ENCODE assay signal across 25 cellular contexts in genomic region chr19:42872608-42873007, GRCh38. TPM values are rescaled to one million over a fixed set of nuclear protein-coding genes. Genes with fewer than 3 reads are reported as not detected.
"Had no signal": no experiment of that assay in that cellular context is flagged by ENCODE, and none has a peak within 500 bp of the region (broad histone marks: within the 10 kb centered on the region; RNA-seq: fewer than 3 reads in every experiment).

No MANE protein-coding gene starts in this region.

- H3K9me3 ChIP-seq: body of pancreas, heart right ventricle, left ventricle myocardium inferior, tibial nerve had no signal

- H3K4me3 Mint-ChIP-seq: activated CD4-positive, alpha-beta T cell treated with anti-CD3 and anti-CD28 coated beads for 36 hours; activated naive CD8-positive, alpha-beta T cell treated with anti-CD3 and anti-CD28 coated beads for 36 hours; central memory CD8-positive, alpha-beta T cell; stimulated activated naive CD8-positive, alpha-beta T cell treated with anti-CD3 and anti-CD28 coated beads, Interleukin-15, Interleukin-2, amounts not matched to agents 100 ng/mL and 50 ng/mL, for 24 hours; T-helper 2 cell treated with Interferon-gamma antibody and Interleukin-4, amounts not matched to agents 5 μg/mL and 100 μg/mL, for 36 hours; WTC11 had no signal

- H3K36me3 ChIP-seq: heart right ventricle, left ventricle myocardium inferior, tibial nerve had no signal

- H3K27ac Mint-ChIP-seq: activated CD4-positive, alpha-beta T cell treated with anti-CD3 and anti-CD28 coated beads for 36 hours; activated naive CD8-positive, alpha-beta T cell treated with anti-CD3 and anti-CD28 coated beads for 36 hours; stimulated activated naive CD8-positive, alpha-beta T cell treated with anti-CD3 and anti-CD28 coated beads, Interleukin-15, Interleukin-2, amounts not matched to agents 100 ng/mL and 50 ng/mL, for 24 hours; T-helper 2 cell treated with Interferon-gamma antibody and Interleukin-4, amounts not matched to agents 5 μg/mL and 100 μg/mL, for 36 hours; WTC11 had no signal

- H3K27ac ChIP-seq: body of pancreas, coronary artery, heart right ventricle, left ventricle myocardium inferior, skin epidermis, tibial nerve had no signal

- H3K4me3 ChIP-seq: body of pancreas, coronary artery, heart right ventricle, left ventricle myocardium inferior, skin epidermis, tibial nerve had no signal

- H3K36me3 Mint-ChIP-seq: activated naive CD8-positive, alpha-beta T cell treated with anti-CD3 and anti-CD28 coated beads for 36 hours; WTC11 had no signal

- FAIRE-seq: TTC549, urothelium cell line had no signal

- DNase-seq: activated CD4-positive, alpha-beta T cell treated with anti-CD3 and anti-CD28 coated beads for 36 hours; activated CD4-positive, alpha-beta T cell treated with anti-CD3 and anti-CD28 coated beads, Interleukin-2, amount 50 U/mL, for 48 hours; activated naive CD4-positive, alpha-beta T cell; activated naive CD8-positive, alpha-beta T cell treated with anti-CD3 and anti-CD28 coated beads for 36 hours; activated T-cell treated with anti-CD3 and anti-CD28 coated beads for 4 hours; amniotic stem cell; body of pancreas; foreskin melanocyte; heart right ventricle; kidney glomerular epithelial cell; left ventricle myocardium inferior had no signal

- H3K4me1 Mint-ChIP-seq: activated CD4-positive, alpha-beta T cell treated with anti-CD3 and anti-CD28 coated beads for 36 hours; activated naive CD8-positive, alpha-beta T cell treated with anti-CD3 and anti-CD28 coated beads for 36 hours; central memory CD8-positive, alpha-beta T cell; WTC11 had no signal

- ATAC-seq: activated CD4-positive, alpha-beta T cell treated with anti-CD3 and anti-CD28 coated beads for 36 hours; body of pancreas; heart right ventricle; WTC11 had no signal

- H3K9me3 Mint-ChIP-seq: activated naive CD8-positive, alpha-beta T cell treated with anti-CD3 and anti-CD28 coated beads for 36 hours; central memory CD8-positive, alpha-beta T cell; stimulated activated naive CD8-positive, alpha-beta T cell treated with anti-CD3 and anti-CD28 coated beads, Interleukin-15, Interleukin-2, amounts not matched to agents 100 ng/mL and 50 ng/mL, for 24 hours; T-helper 2 cell treated with Interferon-gamma antibody and Interleukin-4, amounts not matched to agents 5 μg/mL and 100 μg/mL, for 36 hours had no signal

- H3K27me3 ChIP-seq: body of pancreas, tibial nerve had no signal

- H3K4me1 ChIP-seq: body of pancreas, heart right ventricle, left ventricle myocardium inferior, tibial nerve had no signal

- H3K27me3 Mint-ChIP-seq: activated CD4-positive, alpha-beta T cell treated with anti-CD3 and anti-CD28 coated beads for 36 hours; stimulated activated naive CD8-positive, alpha-beta T cell treated with anti-CD3 and anti-CD28 coated beads, Interleukin-15, Interleukin-2, amounts not matched to agents 100 ng/mL and 50 ng/mL, for 24 hours had no signal

RNA-seq across cellular contexts. Expression of gene PSG1, which starts 6.9 kb away (rescaled TPM):
- total RNA-seq: activated CD4-positive, alpha-beta T cell treated with anti-CD3 and anti-CD28 coated beads for 36 hours; activated naive CD8-positive, alpha-beta T cell treated with anti-CD3 and anti-CD28 coated beads for 36 hours; body of pancreas; heart right ventricle; left ventricle myocardium inferior; omental fat pad; posterior vena cava; tibial nerve; WTC11 had no signal
- polyA plus RNA-seq: esophagus, heart right ventricle, neural cell had no signal

RNA-seq across cellular contexts. Expression of gene PSG6, which starts 45.1 kb away (rescaled TPM):
- total RNA-seq: activated CD4-positive, alpha-beta T cell treated with anti-CD3 and anti-CD28 coated beads for 36 hours; activated naive CD8-positive, alpha-beta T cell treated with anti-CD3 and anti-CD28 coated beads for 36 hours; body of pancreas; heart right ventricle; left ventricle myocardium inferior; myocyte; omental fat pad; posterior vena cava; tibial nerve; WTC11 had no signal
- polyA plus RNA-seq: esophagus, heart right ventricle, neural cell had no signal
